In the genomic region with DNA sequence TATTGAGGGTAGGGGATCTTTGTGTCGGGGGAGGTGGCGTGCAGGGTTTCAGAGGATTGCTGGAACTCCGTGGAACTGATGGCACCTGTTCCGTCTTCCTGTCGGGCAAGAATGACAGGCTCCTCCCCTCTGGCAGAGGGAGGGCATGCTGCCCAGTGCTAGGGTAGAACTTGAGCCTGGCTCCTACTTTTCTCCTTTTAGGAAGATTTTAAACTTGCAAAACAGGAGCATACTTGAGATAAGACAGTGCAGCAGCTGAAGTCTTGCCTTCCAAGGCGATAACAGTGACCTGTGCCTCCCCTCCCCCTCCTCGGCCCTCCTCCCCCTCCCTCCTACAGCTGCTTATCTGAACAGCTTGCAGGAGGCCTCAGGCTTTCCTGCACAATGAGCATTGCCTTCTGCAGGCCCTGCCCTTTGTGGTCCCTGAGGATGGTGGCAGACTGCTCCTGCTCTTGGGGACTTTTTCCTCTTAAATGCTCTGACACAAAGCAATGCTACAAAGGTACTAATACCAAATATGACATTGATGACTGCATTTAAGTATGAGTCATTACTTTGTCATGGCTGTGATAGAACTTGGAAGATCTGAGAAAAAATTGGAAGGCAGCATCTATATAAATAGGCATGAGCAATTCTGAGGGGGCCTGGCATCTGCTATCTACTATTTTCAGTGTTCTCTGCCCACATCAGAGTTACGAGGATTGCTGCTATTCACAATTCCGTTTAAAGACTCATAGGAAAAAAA, we compare ENCODE assay signal across 8 cellular contexts. TPM values are rescaled to one million over a fixed set of nuclear protein-coding genes. Genes with fewer than 3 reads are reported as not detected.
DNase-seq lines count a peak whose midpoint lies in the region; ATAC-seq and TF ChIP-seq lines count a peak whose summit lies in the region.

No MANE protein-coding gene starts in this region.

- no peaks in the 10 kb centered on the region for H3K27me3 ChIP-seq in Peyer's patch
- H3K27me3 ChIP-seq in gastrocnemius medialis: no peaks in the 10 kb centered on the region

- H3K4me1 ChIP-seq in Peyer's patch (peaks cover 0 to 31% (median 21%) of the 10 kb centered on the region in 4 donors), gastrocnemius medialis (peaks cover 18 to 32% of the 10 kb centered on the region in 2 donors)

- no peaks in the 10 kb centered on the region for H3K9me3 ChIP-seq in Peyer's patch
- no peaks in the 10 kb centered on the region for H3K9me3 ChIP-seq in iPS-18c (ENCODE audit: control insufficient read depth, insufficient read depth, low read length)
- no peaks in the 10 kb centered on the region for H3K9me3 ChIP-seq in gastrocnemius medialis

- TF ChIP-seq CTCF in Peyer's patch (IDR thresholded peaks at IDR 0.05) (no peak), brain (conservative IDR thresholded peaks at IDR 0.05) (no peak), gastrocnemius medialis (IDR thresholded peaks at IDR 0.05 in 4 of 5, conservative IDR thresholded peaks at IDR 0.05 in 1 of 5) (no peak)

- peak overlapping the region; percentile 88 to 98 (median 93) for H3K4me3 Mint-ChIP-seq in brain

- intact Hi-C loops in gastrocnemius medialis (cut with DNase I; ENCODE audit: low total_unique reads): loop anchor here (1.0 to 10.0 kb wide), 3 partner anchors 33 to 1588 kb away; no protein-coding TSS in a partner anchor

- DNase-seq in NCI-H2227 (lab: John Stamatoyannopoulos, UW; ENCODE audit: unreplicated experiment) (peak; percentile 39), NCI-H2227 treated with DMSO at 0.1 percent for 48 hours (lab: John Stamatoyannopoulos, UW) (no peak), Peyer's patch (peak in 2 of 3 donors; percentile 69 to 77), gastrocnemius medialis (peak; percentile 49 to 76)

- ATAC-seq in gastrocnemius medialis: peak; percentile 8 to 47
- no peak for ATAC-seq in GM18502 (IDR thresholded peaks at IDR 0.05; ENCODE audit: poor library complexity, unreplicated experiment)
- no peak for ATAC-seq in HG02840 (IDR thresholded peaks at IDR 0.05; ENCODE audit: low FRiP score, unreplicated experiment)

- peak overlapping the region; percentile 78 to 99 (median 95) for H3K27ac Mint-ChIP-seq in brain

- TF ChIP-seq POLR2A in Peyer's patch (IDR thresholded peaks at IDR 0.05) (no peak), gastrocnemius medialis (IDR thresholded peaks at IDR 0.05) (no peak)

- peaks cover 52% of the 10 kb centered on the region for H3K27me3 Mint-ChIP-seq in brain

- H3K4me3 ChIP-seq in Peyer's patch (peak overlapping the region; percentile 51 to 94 (median 72)), iPS-18c (ENCODE audit: insufficient read depth, low read depth, low read length) (peak overlapping the region; percentile 86), gastrocnemius medialis (peak overlapping the region; percentile 73 to 84 (median 78))

- in situ Hi-C loops in gastrocnemius medialis (cut with MboI; ENCODE audit: low sequenced_read_pairs in 4 of 4): loop anchor here (25.0 kb wide), 1 partner anchor 281 kb away; no protein-coding TSS in a partner anchor

- H3K36me3 Mint-ChIP-seq in brain: peaks cover 13% of the 10 kb centered on the region

- peaks cover 2 to 10% (median 5%) of the 10 kb centered on the region in 5 experiments for H3K9me3 Mint-ChIP-seq in brain

- no peaks in the 10 kb centered on the region for H3K36me3 ChIP-seq in Peyer's patch
- peaks cover 0 to 14% of the 10 kb centered on the region in 2 donors for H3K36me3 ChIP-seq in gastrocnemius medialis

- peak overlapping the region in 3 of 4 donors; percentile 83 to 98 (median 95) for H3K27ac ChIP-seq in Peyer's patch
- peak overlapping the region; percentile 92 to 94 (median 94) for H3K27ac ChIP-seq in gastrocnemius medialis

- peaks cover 49% of the 10 kb centered on the region for H3K4me1 Mint-ChIP-seq in brain

RNA-seq across cellular contexts. Expression of a gene that starts 1.9 kb away (rescaled TPM):
- 10 to 100 TPM in 3 of 4 donors, 1 to 10 TPM in 1; 8.7 to 37.1 (median 12.8) TPM for total RNA-seq in Peyer's patch
- 46.7 TPM for polyA plus RNA-seq in brain (ENCODE audit: insufficient read depth, low read depth, low replicate concordance)
- 100 to 1,000 TPM in 3 of 4 donors, 10 to 100 TPM in 1; 84.6 to 154 (median 117) TPM for total RNA-seq in gastrocnemius medialis

Comparison
In these comparisons a context has a peak if more than half of its experiments do, and no peak if none do; other contexts are left out.
1. ATAC-seq: peak in gastrocnemius medialis (2 of 2); none in GM18502 (single experiment) and HG02840 (single experiment).
2. Peak in every context shown above with its lines, with median percentiles within 50 percentile points of each other: H3K4me3 ChIP-seq.